9 cellular contexts compared by ENCODE assay signal in the genomic region with DNA sequence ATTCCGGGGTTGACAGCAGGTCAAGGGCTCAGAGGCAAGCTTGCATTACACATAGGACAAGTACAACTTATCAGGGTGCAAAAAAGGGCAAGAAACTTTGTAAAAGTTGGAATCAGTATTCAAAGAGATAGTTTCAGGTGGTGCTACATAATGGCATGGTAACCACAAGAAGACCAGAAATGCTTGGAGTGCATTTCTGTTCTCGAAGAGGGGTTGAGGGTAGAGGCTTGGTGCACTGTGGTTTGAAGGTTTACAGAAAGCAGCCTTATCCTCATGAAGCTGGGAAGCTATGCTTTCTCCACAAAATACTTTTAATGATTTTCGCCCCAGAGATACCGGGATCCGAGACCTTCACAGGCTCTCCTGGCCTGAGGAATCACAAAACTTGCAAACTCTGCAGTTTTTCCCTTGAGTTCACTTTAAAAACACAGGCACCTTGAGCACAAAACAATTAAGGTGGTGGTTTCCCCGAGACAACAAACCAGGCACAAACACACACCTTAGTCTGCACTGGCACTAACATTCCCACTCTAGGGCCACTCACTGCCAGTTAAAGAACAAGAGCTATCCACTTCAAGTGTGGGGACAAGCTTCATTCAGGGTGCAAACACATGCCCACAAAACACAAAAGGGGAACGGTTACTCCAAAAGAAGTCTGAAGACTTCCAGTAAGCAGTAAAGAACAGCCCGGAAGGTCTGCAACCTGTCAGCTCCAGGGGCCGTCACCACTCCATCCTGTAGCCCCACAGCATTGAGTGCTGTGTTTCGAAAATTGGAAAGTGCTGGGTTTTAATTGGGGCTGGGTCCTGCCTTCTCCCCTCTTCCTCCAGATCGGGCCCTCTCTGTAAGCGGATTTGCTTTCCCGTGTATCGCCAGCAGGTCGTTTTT. TPM values are rescaled to one million over a fixed set of nuclear protein-coding genes. Genes with fewer than 3 reads are reported as not detected.
DNase-seq lines count a peak whose midpoint lies in the region; ATAC-seq and TF ChIP-seq lines count a peak whose summit lies in the region.
"Had no signal": no experiment of that assay in that cellular context is flagged by ENCODE, and none has a peak within 500 bp of the region (broad histone marks: within the 10 kb centered on the region; RNA-seq: fewer than 3 reads in every experiment).

No MANE protein-coding gene starts in this region.

- H3K27ac Mint-ChIP-seq in CD14-positive monocyte (peak overlapping the region in 1 of 7 donors; percentile 84), IgD-negative memory B cell (peak overlapping the region in 2 of 3 donors; percentile 26 to 72), nephron progenitor cell (no peak overlapping the region), progenitor cell of endocrine pancreas (no peak overlapping the region)
- H3K27ac Mint-ChIP-seq in dendritic cell treated with granulocyte-macrophage colony-stimulating factor and Interleukin-4, amounts not matched to agents 40 ng/mL and 50 ng/mL, for 4 days = no peak overlapping the region

- H3K4me3 Mint-ChIP-seq in CD14-positive monocyte = peak overlapping the region; percentile 86 to 97
- peak overlapping the region; percentile 72 to 97 (median 83) for H3K4me3 Mint-ChIP-seq in IgD-negative memory B cell
- H3K4me3 Mint-ChIP-seq in dendritic cell treated with granulocyte-macrophage colony-stimulating factor and Interleukin-4, amounts not matched to agents 40 ng/mL and 50 ng/mL, for 4 days = peak overlapping the region; percentile 72
- peak overlapping the region; percentile 72 for H3K4me3 Mint-ChIP-seq in nephron progenitor cell
- no peak overlapping the region for H3K4me3 Mint-ChIP-seq in progenitor cell of endocrine pancreas (ENCODE audit: low read depth)

- intact Hi-C loops in CD14-positive monocyte (cut with micrococcal nuclease) = loop anchor here (5.0 kb wide), 3 partner anchors 35 to 800 kb away; no protein-coding TSS in a partner anchor
- intact Hi-C loops in dendritic cell treated with granulocyte-macrophage colony-stimulating factor and Interleukin-4, amounts not matched to agents 40 ng/mL and 50 ng/mL, for 4 days (cut with micrococcal nuclease) = loop anchor here (5.0 to 10.0 kb wide), 5 partner anchors 35 to 585 kb away; no protein-coding TSS in a partner anchor

- DNase-seq in CD14-positive monocyte (ENCODE audit: low spot score) = no peak
- peak; percentile 13 for DNase-seq in nephron progenitor cell
- no peak for DNase-seq in DMS114 treated with DMSO at 0.1 percent for 48 hours (lab: John Stamatoyannopoulos, UW; ENCODE audit: unreplicated experiment)
- no peak for DNase-seq in progenitor cell of endocrine pancreas (ENCODE audit: low spot score, unreplicated experiment)
- DNase-seq: DMS153 had no signal

- H3K36me3 Mint-ChIP-seq in CD14-positive monocyte (peaks cover 13 to 24% of the 10 kb centered on the region in 2 donors), IgD-negative memory B cell (no peaks in the 10 kb centered on the region), nephron progenitor cell (ENCODE audit: low read depth) (no peaks in the 10 kb centered on the region), progenitor cell of endocrine pancreas (ENCODE audit: insufficient read depth) (no peaks in the 10 kb centered on the region)
- peaks cover 9% of the 10 kb centered on the region for H3K36me3 Mint-ChIP-seq in dendritic cell treated with granulocyte-macrophage colony-stimulating factor and Interleukin-4, amounts not matched to agents 40 ng/mL and 50 ng/mL, for 4 days (ENCODE audit: low read depth)

- ATAC-seq in GM21423 (IDR thresholded peaks at IDR 0.05; ENCODE audit: unreplicated experiment) = no peak
- no peak for ATAC-seq in GM21360 (IDR thresholded peaks at IDR 0.05; ENCODE audit: unreplicated experiment)

- TF ChIP-seq CTCF in CD14-positive monocyte (IDR thresholded peaks at IDR 0.05) (no peak), nephron progenitor cell (IDR thresholded peaks at IDR 0.05) (no peak), progenitor cell of endocrine pancreas (IDR thresholded peaks at IDR 0.05; ENCODE audit: unreplicated experiment) (no peak)

- peaks cover 51% of the 10 kb centered on the region for H3K4me1 Mint-ChIP-seq in CD14-positive monocyte
- peaks cover 15 to 48% (median 20%) of the 10 kb centered on the region in 3 donors for H3K4me1 Mint-ChIP-seq in IgD-negative memory B cell
- H3K4me1 Mint-ChIP-seq in dendritic cell treated with granulocyte-macrophage colony-stimulating factor and Interleukin-4, amounts not matched to agents 40 ng/mL and 50 ng/mL, for 4 days (ENCODE audit: low read depth) = peaks cover 26% of the 10 kb centered on the region
- peaks cover 19% of the 10 kb centered on the region for H3K4me1 Mint-ChIP-seq in nephron progenitor cell
- H3K4me1 Mint-ChIP-seq in progenitor cell of endocrine pancreas (ENCODE audit: low read depth) = peaks cover 15% of the 10 kb centered on the region

- H3K9me3 Mint-ChIP-seq in CD14-positive monocyte (peaks cover 0 to 9% (median 5%) of the 10 kb centered on the region in 7 donors), IgD-negative memory B cell (peaks cover 0 to 4% (median 0%) of the 10 kb centered on the region in 3 donors), nephron progenitor cell (no peaks in the 10 kb centered on the region), progenitor cell of endocrine pancreas (ENCODE audit: low read depth) (no peaks in the 10 kb centered on the region)
- no peaks in the 10 kb centered on the region for H3K9me3 Mint-ChIP-seq in dendritic cell treated with granulocyte-macrophage colony-stimulating factor and Interleukin-4, amounts not matched to agents 40 ng/mL and 50 ng/mL, for 4 days

- H3K27me3 Mint-ChIP-seq in CD14-positive monocyte (ENCODE audit: low read depth in 3 of 3) (peaks cover 58 to 71% (median 58%) of the 10 kb centered on the region in 3 donors), IgD-negative memory B cell (peaks cover 57% of the 10 kb centered on the region), nephron progenitor cell (ENCODE audit: low read depth, poor library complexity) (peaks cover 75% of the 10 kb centered on the region), progenitor cell of endocrine pancreas (peaks cover 65% of the 10 kb centered on the region)
- peaks cover 61% of the 10 kb centered on the region for H3K27me3 Mint-ChIP-seq in dendritic cell treated with granulocyte-macrophage colony-stimulating factor and Interleukin-4, amounts not matched to agents 40 ng/mL and 50 ng/mL, for 4 days

RNA-seq across cellular contexts. Expression of a gene that starts 29.7 kb away (rescaled TPM):
- polyA plus RNA-seq in CD14-positive monocyte (1 to 10 TPM; 1.4 to 5.3 TPM), IgD-negative memory B cell (0.93 TPM)
- 1.2 and 3.9 TPM in 2 replicates for total RNA-seq in progenitor cell of endocrine pancreas

Comparison
In these comparisons a context has a peak if more than half of its experiments do, and no peak if none do; other contexts are left out.
1. H3K27ac Mint-ChIP-seq: peak in IgD-negative memory B cell (2 of 3); none in dendritic cell treated with granulocyte-macrophage colony-stimulating factor and Interleukin-4, amounts not matched to agents 40 ng/mL and 50 ng/mL, for 4 days (single experiment), nephron progenitor cell (single experiment) and progenitor cell of endocrine pancreas (single experiment).